ENCODE assay signal across 32 cellular contexts in genomic region chr3:110296885-110297284, GRCh38.
DNase-seq lines count a peak whose midpoint lies in the region; ATAC-seq and TF ChIP-seq lines count a peak whose summit lies in the region.
"Had no signal": no experiment of that assay in that cellular context is flagged by ENCODE, and none has a peak within 500 bp of the region (broad histone marks: within the 10 kb centered on the region; RNA-seq: fewer than 3 reads in every experiment).

No MANE protein-coding gene starts in this region.

- no peaks in the 10 kb centered on the region for H3K4me1 Mint-ChIP-seq in neural progenitor cell
- H3K4me1 Mint-ChIP-seq: activated B cell treated with CpG ODN at 0.5 μM for 24 hours; activated naive CD8-positive, alpha-beta T cell treated with anti-CD3 and anti-CD28 coated beads for 36 hours; nephron progenitor cell had no signal

- peak overlapping the region; percentile 63 for H2AFZ ChIP-seq in neural progenitor cell (replicated peaks)

- DNase-seq in AG09319 (ENCODE audit: extremely low read depth, low read depth) (peak; percentile 10), LHCN-M2 (ENCODE audit: low read depth) (peak; percentile 26), fibroblast of gingiva (ENCODE audit: low read depth) (peak; percentile 11), neural progenitor cell (ENCODE audit: low spot score) (no peak), spleen (no peak)
- no peak for DNase-seq in activated T-cell treated with anti-CD3 and anti-CD28 coated beads, Interleukin-2, amount 50 U/mL, for 1 hour
- DNase-seq: activated B cell treated with CpG ODN at 0.5 μM for 24 hours; activated CD4-positive, alpha-beta T cell treated with anti-CD3 and anti-CD28 coated beads, Interleukin-2, amount 50 U/mL, for 4 hours; activated naive CD8-positive, alpha-beta T cell treated with anti-CD3 and anti-CD28 coated beads for 36 hours; brain microvascular endothelial cell; DMS79 treated with DMSO at 0.1 percent for 48 hours; effector CD8-positive, alpha-beta T cell; foreskin melanocyte; MG63; NCI-H1417; NCI-H2081 treated with DMSO at 0.1 percent for 48 hours; NCI-H446; NCI-H82; nephron progenitor cell; OCI-M1; sigmoid colon; stimulated activated CD8-positive, alpha-beta memory T cell treated with anti-CD3 and anti-CD28 coated beads, Interleukin-4, amount 100 ng/mL, for 48 hours; T-helper 9 cell had no signal

- H3K36me3 ChIP-seq in neural progenitor cell, result no peaks in the 10 kb centered on the region
- H3K36me3 ChIP-seq in spleen, result no peaks in the 10 kb centered on the region
- H3K36me3 ChIP-seq: BLaER1 treated with 17β-estradiol and CSF1 and Interleukin-3, amounts not matched to agents 10 nM and 100 nM; brain microvascular endothelial cell; MG63; sigmoid colon had no signal

- WGBS in spleen, 5 donors, result 86 to 98% (median 92%) methylated on average over 1 of the region's 1 CpG

- H3K9me3 ChIP-seq in neural progenitor cell (ENCODE audit: low read depth) (no peaks in the 10 kb centered on the region), spleen (peaks cover 0 to 19% (median 13%) of the 10 kb centered on the region in 8 donors)

- no peak overlapping the region for H3K4me3 Mint-ChIP-seq in neural progenitor cell
- H3K4me3 Mint-ChIP-seq: activated B cell treated with CpG ODN at 0.5 μM for 24 hours; activated naive CD8-positive, alpha-beta T cell treated with anti-CD3 and anti-CD28 coated beads for 36 hours; nephron progenitor cell had no signal

- TF ChIP-seq CTCF in AG09319 (IDR thresholded peaks at IDR 0.05; ENCODE audit: low read depth, low read length), result no peak
- TF ChIP-seq CTCF in neural progenitor cell (IDR thresholded peaks at IDR 0.05), result no peak
- TF ChIP-seq CTCF in spleen (IDR thresholded peaks at IDR 0.05 in 8 of 11, conservative IDR thresholded peaks at IDR 0.05 in 3 of 11), result no peak

- no peak for TF ChIP-seq POLR2A in spleen (IDR thresholded peaks at IDR 0.05)

- no peak overlapping the region for H3K4me3 ChIP-seq in neural progenitor cell
- H3K4me3 ChIP-seq in spleen, result no peak overlapping the region
- H3K4me3 ChIP-seq: A549; BLaER1 treated with 17β-estradiol and CSF1 and Interleukin-3, amounts not matched to agents 10 nM and 100 nM; MG63; sigmoid colon had no signal

- ATAC-seq in GM19395 (IDR thresholded peaks at IDR 0.05; ENCODE audit: unreplicated experiment), result no peak
- no peak for ATAC-seq in HG02852 (IDR thresholded peaks at IDR 0.05; ENCODE audit: unreplicated experiment)
- ATAC-seq: A549, HCT116, left lobe of liver, Right ventricle myocardium inferior had no signal

- no peaks in the 10 kb centered on the region for H3F3A ChIP-seq in neural progenitor cell (ENCODE audit: low read depth)

- H3K4me1 ChIP-seq in neural progenitor cell (no peaks in the 10 kb centered on the region), spleen (no peaks in the 10 kb centered on the region)
- H3K4me1 ChIP-seq: A549; BLaER1 treated with 17β-estradiol and CSF1 and Interleukin-3, amounts not matched to agents 10 nM and 100 nM; Caco-2; sigmoid colon had no signal

- no peaks in the 10 kb centered on the region for H3K79me2 ChIP-seq in neural progenitor cell (ENCODE audit: low read depth)

- no peak overlapping the region for H3K27ac Mint-ChIP-seq in neural progenitor cell
- H3K27ac Mint-ChIP-seq: activated B cell treated with CpG ODN at 0.5 μM for 24 hours; activated naive CD8-positive, alpha-beta T cell treated with anti-CD3 and anti-CD28 coated beads for 36 hours; progenitor cell of endocrine pancreas had no signal

- H3K9ac ChIP-seq in neural progenitor cell, result no peak overlapping the region
- H3K9ac ChIP-seq: BLaER1 treated with 17β-estradiol and CSF1 and Interleukin-3, amounts not matched to agents 10 nM and 100 nM had no signal

- no peak overlapping the region for H3K4me2 ChIP-seq in neural progenitor cell
- H3K4me2 ChIP-seq: A549; BLaER1 treated with 17β-estradiol and CSF1 and Interleukin-3, amounts not matched to agents 10 nM and 100 nM had no signal

- H3K36me3 Mint-ChIP-seq in neural progenitor cell, result peaks cover 2% of the 10 kb centered on the region

- H3K27me3 ChIP-seq in neural progenitor cell, result no peaks in the 10 kb centered on the region
- H3K27me3 ChIP-seq in spleen (replicated peaks in 1 of 7), result no peaks in the 10 kb centered on the region
- H3K27me3 ChIP-seq: BLaER1 treated with 17β-estradiol and CSF1 and Interleukin-3, amounts not matched to agents 10 nM and 100 nM; brain microvascular endothelial cell; MG63; sigmoid colon had no signal

- peaks cover 24% of the 10 kb centered on the region for H3K9me3 Mint-ChIP-seq in neural progenitor cell

- intact Hi-C loops in spleen (cut with DNase I; ENCODE audit: low total_unique reads), result no loop called here

- peaks cover 3% of the 10 kb centered on the region for H3K27me3 Mint-ChIP-seq in neural progenitor cell (ENCODE audit: insufficient read depth, low read depth)
- H3K27me3 Mint-ChIP-seq: activated B cell treated with CpG ODN at 0.5 μM for 24 hours; activated naive CD8-positive, alpha-beta T cell treated with anti-CD3 and anti-CD28 coated beads for 36 hours; progenitor cell of endocrine pancreas had no signal

- H4K20me1 ChIP-seq in neural progenitor cell (ENCODE audit: low read depth), result no peaks in the 10 kb centered on the region
- H4K20me1 ChIP-seq: BLaER1 treated with 17β-estradiol and CSF1 and Interleukin-3, amounts not matched to agents 10 nM and 100 nM had no signal

- no peak overlapping the region for H3K27ac ChIP-seq in neural progenitor cell
- H3K27ac ChIP-seq in spleen, result no peak overlapping the region
- H3K27ac ChIP-seq: A549; BLaER1 treated with 17β-estradiol and CSF1 and Interleukin-3, amounts not matched to agents 10 nM and 100 nM; brain microvascular endothelial cell; sigmoid colon had no signal

Comparison
In these comparisons a context has a peak if more than half of its experiments do, and no peak if none do; other contexts are left out.
1. DNase-seq: peak in AG09319 (single experiment), LHCN-M2 (single experiment) and fibroblast of gingiva (single experiment); none in neural progenitor cell (single experiment), spleen (single experiment) and activated T-cell treated with anti-CD3 and anti-CD28 coated beads, Interleukin-2, amount 50 U/mL, for 1 hour (single experiment).